17 cellular contexts compared by ENCODE assay signal in the genomic region with DNA sequence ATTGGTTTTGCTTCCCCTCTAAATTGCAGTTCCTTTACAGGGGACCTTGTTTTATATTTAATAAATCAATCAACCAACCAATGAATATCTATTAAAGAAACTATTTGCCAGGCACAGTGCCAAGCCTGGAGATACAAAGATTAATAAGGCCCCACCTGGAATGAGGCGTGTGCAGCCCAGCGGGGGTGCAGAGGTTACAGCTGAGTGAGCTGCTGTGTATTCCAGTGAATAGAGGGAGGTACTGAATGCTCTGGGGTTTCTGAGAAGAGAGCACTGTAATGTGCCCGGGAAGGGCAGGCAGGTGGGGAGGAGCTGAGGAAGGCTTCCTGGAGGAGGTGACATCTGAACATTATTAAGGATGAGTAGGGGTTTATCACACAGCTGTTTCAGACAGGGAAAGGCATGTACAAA. TPM values are rescaled to one million over a fixed set of nuclear protein-coding genes. Genes with fewer than 3 reads are reported as not detected.
A peak's percentile ranks its signal among the peaks of the same experiment; 100 is the strongest.
DNase-seq lines count a peak whose midpoint lies in the region; ATAC-seq, FAIRE-seq and TF ChIP-seq lines count a peak whose summit lies in the region.
"Had no signal": no experiment of that assay in that cellular context is flagged by ENCODE, and none has a peak within 500 bp of the region (broad histone marks: within the 10 kb centered on the region; RNA-seq: fewer than 3 reads in every experiment).

No MANE protein-coding gene starts in this region.

- H3K9me3 ChIP-seq in esophagus muscularis mucosa: no peaks in the 10 kb centered on the region
- H3K9me3 ChIP-seq in pancreas: no peaks in the 10 kb centered on the region
- H3K9me3 ChIP-seq: psoas muscle, transverse colon had no signal

- H3K4me1 ChIP-seq in esophagus muscularis mucosa (peaks cover 0 to 9% (median 6%) of the 10 kb centered on the region in 4 donors), pancreas (no peaks in the 10 kb centered on the region)
- H3K4me1 ChIP-seq: psoas muscle had no signal

- FAIRE-seq in pancreas (lab: Jason Lieb, UNC): no peak

- H3K4me3 Mint-ChIP-seq in stimulated activated effector memory CD8-positive, alpha-beta T cell treated with anti-CD3 and anti-CD28 coated beads, Interleukin-12 subunit alpha, Interleukin-12 subunit beta, amount 100 ng/mL, for 72 hours: no peak overlapping the region
- H3K4me3 Mint-ChIP-seq: activated T-cell treated with anti-CD3 and anti-CD28 coated beads, Interleukin-2, amount 50 U/mL, for 24 hours; CD8-positive, alpha-beta memory T cell; dendritic cell treated with granulocyte-macrophage colony-stimulating factor and Interleukin-4, amounts not matched to agents 40 ng/mL and 50 ng/mL, for 4 days; memory B cell had no signal

- H3K27ac ChIP-seq in esophagus muscularis mucosa (replicated peaks in 1 of 4) (no peak overlapping the region), pancreas (no peak overlapping the region)
- H3K27ac ChIP-seq: psoas muscle, transverse colon had no signal

- no peak for TF ChIP-seq POLR2A in esophagus muscularis mucosa (IDR thresholded peaks at IDR 0.05; ENCODE audit: low read depth)

- no peaks in the 10 kb centered on the region for H3K27me3 ChIP-seq in esophagus muscularis mucosa
- H3K27me3 ChIP-seq in pancreas: no peaks in the 10 kb centered on the region
- H3K27me3 ChIP-seq: transverse colon had no signal

- peak; percentile 51 to 82 (median 72) for ATAC-seq in pancreas
- no peak for ATAC-seq in stimulated activated effector memory CD8-positive, alpha-beta T cell treated with anti-CD3 and anti-CD28 coated beads, Interleukin-12 subunit alpha, Interleukin-12 subunit beta, amount 100 ng/mL, for 72 hours
- ATAC-seq: HCT116, psoas muscle had no signal

- no peaks in the 10 kb centered on the region for H3K36me3 ChIP-seq in esophagus muscularis mucosa
- H3K36me3 ChIP-seq in pancreas: no peaks in the 10 kb centered on the region
- H3K36me3 ChIP-seq: transverse colon had no signal

- TF ChIP-seq CTCF in esophagus muscularis mucosa (IDR thresholded peaks at IDR 0.05) (no peak), pancreas (IDR thresholded peaks at IDR 0.05) (no peak)

- TF ChIP-seq EP300 in esophagus muscularis mucosa (IDR thresholded peaks at IDR 0.05): no peak

- H3K27ac Mint-ChIP-seq in stimulated activated effector memory CD8-positive, alpha-beta T cell treated with anti-CD3 and anti-CD28 coated beads, Interleukin-12 subunit alpha, Interleukin-12 subunit beta, amount 100 ng/mL, for 72 hours: no peak overlapping the region
- H3K27ac Mint-ChIP-seq: activated T-cell treated with anti-CD3 and anti-CD28 coated beads, Interleukin-2, amount 50 U/mL, for 24 hours; CD8-positive, alpha-beta memory T cell; dendritic cell treated with granulocyte-macrophage colony-stimulating factor and Interleukin-4, amounts not matched to agents 40 ng/mL and 50 ng/mL, for 4 days; memory B cell had no signal

- no peaks in the 10 kb centered on the region for H3K9me3 Mint-ChIP-seq in stimulated activated effector memory CD8-positive, alpha-beta T cell treated with anti-CD3 and anti-CD28 coated beads, Interleukin-12 subunit alpha, Interleukin-12 subunit beta, amount 100 ng/mL, for 72 hours
- H3K9me3 Mint-ChIP-seq: activated T-cell treated with anti-CD3 and anti-CD28 coated beads, Interleukin-2, amount 50 U/mL, for 24 hours; CD8-positive, alpha-beta memory T cell; dendritic cell treated with granulocyte-macrophage colony-stimulating factor and Interleukin-4, amounts not matched to agents 40 ng/mL and 50 ng/mL, for 4 days; memory B cell had no signal

- intact Hi-C loops in esophagus muscularis mucosa (cut with DNase I): no loop called here
- intact Hi-C loops in pancreas (cut with DNase I): no loop called here

- no peaks in the 10 kb centered on the region for H3K36me3 Mint-ChIP-seq in stimulated activated effector memory CD8-positive, alpha-beta T cell treated with anti-CD3 and anti-CD28 coated beads, Interleukin-12 subunit alpha, Interleukin-12 subunit beta, amount 100 ng/mL, for 72 hours
- H3K36me3 Mint-ChIP-seq: CD8-positive, alpha-beta memory T cell; memory B cell had no signal

- peaks cover 5% of the 10 kb centered on the region for H3K4me1 Mint-ChIP-seq in stimulated activated effector memory CD8-positive, alpha-beta T cell treated with anti-CD3 and anti-CD28 coated beads, Interleukin-12 subunit alpha, Interleukin-12 subunit beta, amount 100 ng/mL, for 72 hours
- H3K4me1 Mint-ChIP-seq: CD8-positive, alpha-beta memory T cell; memory B cell had no signal

- H3K4me3 ChIP-seq in esophagus muscularis mucosa: no peak overlapping the region
- no peak overlapping the region for H3K4me3 ChIP-seq in pancreas
- H3K4me3 ChIP-seq: psoas muscle, transverse colon had no signal

- DNase-seq in NCI-H1105 (lab: John Stamatoyannopoulos, UW): peak; percentile 36
- no peak for DNase-seq in NCI-H1105 treated with DMSO at 0.1 percent for 48 hours (lab: John Stamatoyannopoulos, UW)
- peak; percentile 74 for DNase-seq in NCI-H345 (lab: John Stamatoyannopoulos, UW)
- peak; percentile 79 for DNase-seq in esophagus muscularis mucosa (ENCODE audit: extremely low spot score)
- DNase-seq in pancreas: peak in 3 of 6 donors; percentile 18 to 40 (median 30)
- DNase-seq in stimulated activated effector memory CD8-positive, alpha-beta T cell treated with anti-CD3 and anti-CD28 coated beads, Interleukin-12 subunit alpha, Interleukin-12 subunit beta, amount 100 ng/mL, for 72 hours (ENCODE audit: low spot score in 2 of 2): no peak
- no peak for DNase-seq in NCI-H446 treated with DMSO at 0.1 percent for 48 hours (lab: John Stamatoyannopoulos, UW)
- no peak for DNase-seq in dedifferentiated amniotic fluid mesenchymal stem cell (ENCODE audit: extremely low spot score)
- DNase-seq: activated T-cell treated with anti-CD3 and anti-CD28 coated beads, Interleukin-2, amount 50 U/mL, for 24 hours; CD8-positive, alpha-beta memory T cell; NCI-H1436; psoas muscle; SW 1271; transverse colon had no signal

- 68% methylated on average over 3 of the region's 3 CpGs for WGBS in esophagus muscularis mucosa
- 36 to 39% methylated on average over 3 of the region's 3 CpGs for WGBS in pancreas, 2 donors

RNA-seq across cellular contexts. Expression of gene LIPG, which starts 51.9 kb away (rescaled TPM):
- 10 to 100 TPM in 1 of 4 donors, 1 to 10 TPM in 1, under 1 TPM in 1, not detected in 1; 0.06 to 11.9 (median 1.3) TPM for total RNA-seq in esophagus muscularis mucosa
- total RNA-seq in pancreas: 1 to 10 TPM in 4 of 6 donors, under 1 TPM in 2; 0.39 to 8.2 (median 1.2) TPM
- 1 to 10 TPM in 1 of 2 donors, under 1 TPM in 1; 0.49 to 1.1 TPM for polyA plus RNA-seq in pancreas
- total RNA-seq: CD8-positive, alpha-beta memory T cell had no signal
- polyA plus RNA-seq: CD8-positive, alpha-beta memory T cell had no signal

Comparison
In these comparisons a context has a peak if more than half of its experiments do, and no peak if none do; other contexts are left out.
1. DNase-seq: peak in NCI-H1105 (single experiment), NCI-H345 (single experiment) and esophagus muscularis mucosa (single experiment); none in NCI-H1105 treated with DMSO at 0.1 percent for 48 hours (single experiment), stimulated activated effector memory CD8-positive, alpha-beta T cell treated with anti-CD3 and anti-CD28 coated beads, Interleukin-12 subunit alpha, Interleukin-12 subunit beta, amount 100 ng/mL, for 72 hours (0 of 2), NCI-H446 treated with DMSO at 0.1 percent for 48 hours (single experiment) and dedifferentiated amniotic fluid mesenchymal stem cell (single experiment).